Comparison of ENCODE assay signal across 8 cellular contexts in the genomic region with DNA sequence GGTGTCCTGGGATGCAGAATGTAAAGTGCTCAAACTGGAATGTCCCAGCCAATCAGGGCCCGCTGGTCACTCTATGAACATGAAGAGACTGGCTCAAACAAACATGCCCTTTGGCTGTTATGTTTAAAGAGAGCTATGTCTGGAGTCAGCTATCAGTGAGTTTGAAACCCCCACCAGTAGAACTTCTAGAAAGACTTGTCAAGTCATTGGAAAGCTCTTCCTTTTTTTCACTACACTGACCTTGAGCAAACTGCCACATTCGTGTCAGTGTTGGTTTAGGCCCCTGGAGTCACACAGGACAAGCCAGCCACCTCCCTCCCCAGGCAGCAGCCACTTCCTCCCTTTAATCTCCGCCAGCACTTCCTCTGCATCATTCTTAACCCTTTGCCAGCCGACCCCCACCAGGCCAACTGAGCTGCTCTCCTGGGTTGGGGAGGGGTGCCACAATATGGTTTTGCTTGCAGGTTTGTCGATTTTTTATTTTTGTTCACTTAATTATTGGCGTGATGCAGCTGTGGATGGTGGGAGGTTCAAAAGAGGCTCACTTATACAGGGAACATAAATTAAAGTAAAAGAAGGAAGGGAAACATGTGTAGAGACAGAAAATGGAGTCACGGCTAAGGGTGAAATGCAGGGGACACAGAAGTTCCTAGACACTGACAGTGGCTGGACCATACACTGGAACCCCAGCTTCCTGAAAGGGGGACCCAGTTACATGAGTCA. TPM values are rescaled to one million over a fixed set of nuclear protein-coding genes. Genes with fewer than 3 reads are reported as not detected.
A peak's percentile ranks its signal among the peaks of the same experiment; 100 is the strongest.
DNase-seq lines count a peak whose midpoint lies in the region; ATAC-seq lines count a peak whose summit lies in the region.

No MANE protein-coding gene starts in this region.

- no peak overlapping the region for H3K4me2 ChIP-seq in Karpas-422 (ENCODE audit: low read depth, low read length, poor library complexity, severe bottlenecking)

- CTCF ChIA-PET in activated CD8-positive, alpha-beta T cell treated with anti-CD3 and anti-CD28 coated beads, Interleukin-2, amount 10 ng/mL, durations not matched to agents 7 days and 5 days (lab: Charles Lee) = interaction anchor here (0.7 to 1.7 kb wide), 8 partner anchors 9 to 198 kb away, joined by 3 to 7 read pairs (median 4); no protein-coding TSS in a partner anchor

- no peaks in the 10 kb centered on the region for H3K4me1 ChIP-seq in Karpas-422 (ENCODE audit: low read length)

- no peaks in the 10 kb centered on the region for H3K9me2 ChIP-seq in Karpas-422 (replicated peaks; ENCODE audit: insufficient read depth, low read length)

- DNase-seq in Karpas-422 (peak; percentile 25), islet precursor cell (peak; percentile 76), DMS 273 (lab: John Stamatoyannopoulos, UW; ENCODE audit: unreplicated experiment) (no peak), NCI-H2196 (lab: John Stamatoyannopoulos, UW; ENCODE audit: unreplicated experiment) (no peak)
- DNase-seq in activated CD8-positive, alpha-beta T cell treated with anti-CD3 and anti-CD28 coated beads, Interleukin-2, amount 10 ng/mL, durations not matched to agents 7 days and 5 days = peak; percentile 78
- DNase-seq in stimulated activated naive CD8-positive, alpha-beta T cell treated with anti-CD3 and anti-CD28 coated beads, Interleukin-15, Interleukin-2, amounts not matched to agents 100 U/mL and 50 U/mL, for 24 hours = peak; percentile 30

- H4K20me1 ChIP-seq in Karpas-422 (ENCODE audit: insufficient read depth, low read depth, low read length) = no peaks in the 10 kb centered on the region

- H3K79me2 ChIP-seq in Karpas-422 (ENCODE audit: low read length) = no peaks in the 10 kb centered on the region

- H3K36me3 Mint-ChIP-seq in activated CD8-positive, alpha-beta T cell treated with anti-CD3 and anti-CD28 coated beads, Interleukin-2, amount 10 ng/mL, durations not matched to agents 7 days and 5 days (ENCODE audit: low read depth) = peaks cover 2% of the 10 kb centered on the region

- H3K4me3 Mint-ChIP-seq in activated CD8-positive, alpha-beta T cell treated with anti-CD3 and anti-CD28 coated beads, Interleukin-2, amount 10 ng/mL, durations not matched to agents 7 days and 5 days = peak overlapping the region; percentile 75

- no peaks in the 10 kb centered on the region for H3K36me3 ChIP-seq in Karpas-422 (ENCODE audit: insufficient read depth, low read length)

- peak overlapping the region; percentile 96 for H3K27ac Mint-ChIP-seq in activated CD8-positive, alpha-beta T cell treated with anti-CD3 and anti-CD28 coated beads, Interleukin-2, amount 10 ng/mL, durations not matched to agents 7 days and 5 days

- no peaks in the 10 kb centered on the region for H3K9me3 ChIP-seq in Karpas-422 (ENCODE audit: low read length)

- no peak overlapping the region for H3K9ac ChIP-seq in Karpas-422 (ENCODE audit: low read length)

- no peaks in the 10 kb centered on the region for H3K27me3 Mint-ChIP-seq in activated CD8-positive, alpha-beta T cell treated with anti-CD3 and anti-CD28 coated beads, Interleukin-2, amount 10 ng/mL, durations not matched to agents 7 days and 5 days (ENCODE audit: low read depth)

- no peak overlapping the region for H2AFZ ChIP-seq in Karpas-422 (ENCODE audit: low read length)

- peak; percentile 91 for ATAC-seq in activated CD8-positive, alpha-beta T cell treated with anti-CD3 and anti-CD28 coated beads, Interleukin-2, amount 10 ng/mL, durations not matched to agents 7 days and 5 days
- no peak for ATAC-seq in stimulated activated naive CD8-positive, alpha-beta T cell treated with anti-CD3 and anti-CD28 coated beads, Interleukin-15, Interleukin-2, amounts not matched to agents 100 U/mL and 50 U/mL, for 24 hours
- ATAC-seq in GM19395 (IDR thresholded peaks at IDR 0.05; ENCODE audit: unreplicated experiment) (no peak), GM19455 (IDR thresholded peaks at IDR 0.05; ENCODE audit: unreplicated experiment) (no peak)

- H3K27ac ChIP-seq in Karpas-422 (ENCODE audit: low read length) = no peak overlapping the region

- H3K4me3 ChIP-seq in Karpas-422 (ENCODE audit: low read length) = no peak overlapping the region

- peaks cover 54% of the 10 kb centered on the region for H3K4me1 Mint-ChIP-seq in activated CD8-positive, alpha-beta T cell treated with anti-CD3 and anti-CD28 coated beads, Interleukin-2, amount 10 ng/mL, durations not matched to agents 7 days and 5 days (ENCODE audit: low read depth)

- no peaks in the 10 kb centered on the region for H3K9me3 Mint-ChIP-seq in activated CD8-positive, alpha-beta T cell treated with anti-CD3 and anti-CD28 coated beads, Interleukin-2, amount 10 ng/mL, durations not matched to agents 7 days and 5 days (ENCODE audit: insufficient read depth)

- POLR2A ChIA-PET in activated CD8-positive, alpha-beta T cell treated with anti-CD3 and anti-CD28 coated beads, Interleukin-2, amount 10 ng/mL, durations not matched to agents 7 days and 5 days (lab: Charles Lee) = interaction anchor here (0.8 to 1.1 kb wide), 2 partner anchors 16 to 279 kb away, joined by 3 to 7 read pairs; no protein-coding TSS in a partner anchor

- no peaks in the 10 kb centered on the region for H3K27me3 ChIP-seq in Karpas-422 (ENCODE audit: low read length)

RNA-seq across cellular contexts. Expression of gene CMKLR1, which starts 25.3 kb away (rescaled TPM):
- not detected in 2 replicates for total RNA-seq in Karpas-422 (2014; rRNA removed; shearing (Covaris generic); ENCODE audit: low replicate concordance)
- under 1 TPM in 1 of 2 experiments, not detected in 1; 0.08 TPM for total RNA-seq in activated CD8-positive, alpha-beta T cell treated with anti-CD3 and anti-CD28 coated beads, Interleukin-2, amount 10 ng/mL, durations not matched to agents 7 days and 5 days

Comparison
In these comparisons a context has a peak if more than half of its experiments do, and no peak if none do; other contexts are left out.
1. DNase-seq: peak in Karpas-422 (single experiment), activated CD8-positive, alpha-beta T cell treated with anti-CD3 and anti-CD28 coated beads, Interleukin-2, amount 10 ng/mL, durations not matched to agents 7 days and 5 days (single experiment), islet precursor cell (single experiment) and stimulated activated naive CD8-positive, alpha-beta T cell treated with anti-CD3 and anti-CD28 coated beads, Interleukin-15, Interleukin-2, amounts not matched to agents 100 U/mL and 50 U/mL, for 24 hours (single experiment); none in DMS 273 (single experiment) and NCI-H2196 (single experiment).